8 cellular contexts compared by ENCODE assay signal in genomic region chr3:8501388-8502131, GRCh38.
A peak's percentile ranks its signal among the peaks of the same experiment; 100 is the strongest.
DNase-seq lines count a peak whose midpoint lies in the region; ATAC-seq lines count a peak whose summit lies in the region.

Gene LMCD1, plus strand, starts transcription at chr3:8501823. Its CDS starts 116 bp downstream, at chr3:8501939.

- DNase-seq in NCI-H2081 (lab: John Stamatoyannopoulos, UW) (peak; percentile 58 to 80), NCI-H2081 treated with DMSO at 0.1 percent for 48 hours (lab: John Stamatoyannopoulos, UW) (no peak), NCI-H2196 (lab: John Stamatoyannopoulos, UW; ENCODE audit: unreplicated experiment) (peak; percentile 85), cerebellar nuclear complex (lab: John Stamatoyannopoulos, UW) (peak; percentile 26 to 63), iris pigment epithelial cell (ENCODE audit: low read depth) (peak; percentile 98)
- peak; percentile 73 for DNase-seq in activated CD4-positive, alpha-beta T cell treated with anti-CD3 and anti-CD28 coated beads for 1 hour
- DNase-seq in stimulated activated CD4-positive, alpha-beta T cell treated with anti-CD3 and anti-CD28 coated beads, Interleukin-12 subunit alpha, Interleukin-12 subunit beta, amount 100 ng/mL, for 24 hours (ENCODE audit: low read depth in 2 of 2): peak; percentile 70 to 74

- peak; percentile 97 for ATAC-seq in HG03039 (IDR thresholded peaks at IDR 0.05; ENCODE audit: unreplicated experiment)
